Comparison of ENCODE assay signal across 8 cellular contexts in the genomic region with DNA sequence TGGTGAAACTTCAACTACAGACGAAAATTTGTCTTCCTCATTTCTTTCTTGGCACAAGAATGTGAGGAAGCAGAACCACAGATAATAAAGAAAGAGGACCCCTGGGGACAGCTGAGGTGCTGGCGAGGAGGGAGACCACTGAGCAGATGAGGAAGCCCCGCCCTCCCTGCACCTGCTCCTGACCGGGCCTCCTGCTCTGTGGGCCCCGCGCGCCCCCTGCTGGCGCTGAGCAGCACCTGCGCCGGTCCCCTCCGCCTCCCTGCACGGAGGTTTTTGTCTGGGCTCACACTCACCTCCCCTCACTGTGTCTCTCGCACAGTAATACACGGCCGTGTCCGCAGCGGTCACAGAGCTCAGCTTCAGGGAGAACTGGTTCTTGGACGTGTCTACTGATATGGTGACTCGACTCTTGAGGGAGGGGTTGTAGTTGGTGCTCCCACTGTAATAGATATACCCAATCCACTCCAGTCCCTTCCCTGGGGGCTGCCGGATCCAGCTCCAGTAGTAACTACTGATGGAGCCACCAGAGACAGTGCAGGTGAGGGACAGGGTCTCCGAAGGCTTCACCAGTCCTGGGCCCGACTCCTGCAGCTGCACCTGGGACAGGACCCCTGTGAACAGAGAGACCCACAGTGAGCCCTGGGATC.
DNase-seq lines count a peak whose midpoint lies in the region; ATAC-seq, FAIRE-seq and TF ChIP-seq lines count a peak whose summit lies in the region.
"Not testable (repeated sequence)": the region's sequence is repeated elsewhere in the genome, so short reads cannot be mapped to it uniquely, and the experiment has no call there.

No MANE protein-coding gene starts in this region.

- TF ChIP-seq CTCF in A549 (IDR thresholded peaks at IDR 0.05) (0 out of 3 replicates have a peak, but pooled peaks have one; percentile 10), MM.1S (IDR thresholded peaks at IDR 0.05; ENCODE audit: low read length) (peak; percentile 40), OCI-LY7 (conservative IDR thresholded peaks at IDR 0.05; ENCODE audit: low read length) (peak; percentile 62), left lung (IDR thresholded peaks at IDR 0.05) (peak; percentile 30 to 73)

- not testable (repeated sequence) for H3K36me3 ChIP-seq in MM.1S (replicated peaks; ENCODE audit: insufficient read depth, low read length); OCI-LY7 (ENCODE audit: insufficient read depth, low read length); left lung

- H3K27ac Mint-ChIP-seq in activated CD4-positive, alpha-beta T cell treated with anti-CD3 and anti-CD28 coated beads, Interleukin-2, amount 10 ng/mL, durations not matched to agents 24 days and 14 days: not testable (repeated sequence)

- H3F3A ChIP-seq in MM.1S (ENCODE audit: insufficient read depth, low read length): not testable (repeated sequence)

- not testable (repeated sequence) for H3K9me3 ChIP-seq in A549; MM.1S (replicated peaks; ENCODE audit: insufficient read depth, low read length); OCI-LY7 (ENCODE audit: low read length); left lung

- not testable (repeated sequence) for TF ChIP-seq EP300 in A549 (IDR thresholded peaks at IDR 0.05)

- not testable (repeated sequence) for H2AFZ ChIP-seq in MM.1S (ENCODE audit: low read length); OCI-LY7 (ENCODE audit: low read length)

- not testable (repeated sequence) for H3K27ac ChIP-seq in A549; MM.1S (ENCODE audit: low read length); OCI-LY7 (ENCODE audit: low read depth, low read length, poor library complexity, severe bottlenecking); left lung

- TF ChIP-seq RAD21 in A549 (conservative IDR thresholded peaks at IDR 0.05 in 1 of 2, IDR thresholded peaks at IDR 0.05 in 1 of 2): peak in 1 of 2 experiments; percentile 12; a peak in 1 of 5 replicates

- not testable (repeated sequence) for H3K4me3 ChIP-seq in A549; MM.1S (ENCODE audit: low read length); OCI-LY7 (ENCODE audit: low read depth, low read length, poor library complexity, severe bottlenecking); left lung

- ATAC-seq in A549: not testable (repeated sequence)
- peak; percentile 60 for ATAC-seq in left lung

- CTCF ChIA-PET in A549 (lab: Yijun Ruan, JAX); OCI-LY7 (lab: Charles Lee; ENCODE audit: unreplicated experiment): not testable (repeated sequence)

- not testable (repeated sequence) for H3K4me2 ChIP-seq in A549; MM.1S (ENCODE audit: low read depth, low read length); OCI-LY7 (ENCODE audit: low read length)

- H3K36me3 Mint-ChIP-seq in activated CD4-positive, alpha-beta T cell treated with anti-CD3 and anti-CD28 coated beads, Interleukin-2, amount 10 ng/mL, durations not matched to agents 24 days and 14 days (ENCODE audit: low read depth): not testable (repeated sequence)

- 7% methylated on average over 16 of the region's 22 CpGs for WGBS in A549 (ENCODE audit: missing lambda C conversion rate)

- not testable (repeated sequence) for H3K9me3 Mint-ChIP-seq in activated CD4-positive, alpha-beta T cell treated with anti-CD3 and anti-CD28 coated beads, Interleukin-2, amount 10 ng/mL, durations not matched to agents 24 days and 14 days

- peaks cover 45% of the 10 kb centered on the region for H3K27me3 Mint-ChIP-seq in activated CD4-positive, alpha-beta T cell treated with anti-CD3 and anti-CD28 coated beads, Interleukin-2, amount 10 ng/mL, durations not matched to agents 24 days and 14 days

- H3K4me1 Mint-ChIP-seq in activated CD4-positive, alpha-beta T cell treated with anti-CD3 and anti-CD28 coated beads, Interleukin-2, amount 10 ng/mL, durations not matched to agents 24 days and 14 days: not testable (repeated sequence)

- H3K27me3 ChIP-seq in MM.1S (replicated peaks; ENCODE audit: insufficient read depth, low read length): not testable (repeated sequence)
- H3K27me3 ChIP-seq in left lung: peaks cover 0 to 44% of the 10 kb centered on the region in 2 donors

- DNase-seq in A549 (ENCODE audit: low read depth in 1 of 2, low spot score in 1 of 2) (peak in 1 of 2 experiments; percentile 15), GM12891 (ENCODE audit: insufficient read length, low spot score) (peak; percentile 45), MM.1S (peak; percentile 50), OCI-LY7 (ENCODE audit: low spot score) (peak; percentile 67), left lung (peak; percentile 35 to 95)
- DNase-seq in activated CD4-positive, alpha-beta T cell treated with anti-CD3 and anti-CD28 coated beads, Interleukin-2, amount 10 ng/mL, durations not matched to agents 24 days and 14 days: peak; percentile 90
- DNase-seq in activated naive CD4-positive, alpha-beta T cell treated with anti-CD3 and anti-CD28 coated beads, Interleukin-2, amount 50 U/mL, for 16 hours: peak; percentile 71
- DNase-seq in stimulated activated CD4-positive, alpha-beta T cell treated with anti-CD3 and anti-CD28 coated beads, Interleukin-4, amount 100 ng/mL, for 48 hours (ENCODE audit: low read depth in 2 of 2): peak; percentile 53

- not testable (repeated sequence) for FAIRE-seq in A549 (lab: Jason Lieb, UNC)
- FAIRE-seq in GM12891 (lab: Jason Lieb, UNC): peak; percentile 97

- TF ChIP-seq POLR2A in A549 (IDR thresholded peaks at IDR 0.05; ENCODE audit: low read length); GM12891 (IDR thresholded peaks at IDR 0.05; ENCODE audit: low read depth, low read length): not testable (repeated sequence)

- POLR2A ChIA-PET in A549 (lab: Yijun Ruan, JAX): not testable (repeated sequence)
- POLR2A ChIA-PET in OCI-LY7 (lab: Charles Lee): interaction anchor here (0.6 kb wide), 1 partner anchor 140 kb away, joined by 4 read pairs; no protein-coding TSS in a partner anchor

- not testable (repeated sequence) for H3K4me3 Mint-ChIP-seq in activated CD4-positive, alpha-beta T cell treated with anti-CD3 and anti-CD28 coated beads, Interleukin-2, amount 10 ng/mL, durations not matched to agents 24 days and 14 days

- H3K9me2 ChIP-seq in MM.1S (replicated peaks; ENCODE audit: insufficient read depth, low read length); OCI-LY7 (ENCODE audit: insufficient read depth, low read length): not testable (repeated sequence)

- intact Hi-C loops in OCI-LY7 (cut with micrococcal nuclease; ENCODE audit: unreplicated experiment); activated CD4-positive, alpha-beta T cell treated with anti-CD3 and anti-CD28 coated beads, Interleukin-2, amount 10 ng/mL, durations not matched to agents 24 days and 14 days (cut with micrococcal nuclease); left lung (cut with DNase I): not testable (repeated sequence)

- H3K79me2 ChIP-seq in MM.1S (ENCODE audit: low read length); OCI-LY7 (ENCODE audit: insufficient read depth, low read depth, low read length): not testable (repeated sequence)

- H4K20me1 ChIP-seq in MM.1S (ENCODE audit: insufficient read depth, low read length); OCI-LY7 (ENCODE audit: insufficient read depth, low read length): not testable (repeated sequence)

- not testable (repeated sequence) for H3K4me1 ChIP-seq in A549; MM.1S (ENCODE audit: low read length); OCI-LY7 (ENCODE audit: insufficient read depth, low read length, poor library complexity, severe bottlenecking); left lung

- BruUV-seq in OCI-LY7 (replicated peaks; lab: Mats Ljungman, UMichigan): not testable (repeated sequence)

- H3K9ac ChIP-seq in MM.1S (ENCODE audit: low read length): not testable (repeated sequence)

TF ChIP-seq in GM12891, 5 proteins besides CTCF, POLR2A, EP300 and RAD21:
- 0 out of 2 replicates have a peak, but pooled peaks have one; percentile 8 for TF ChIP-seq SPI1 (IDR thresholded peaks at IDR 0.05; ENCODE audit: low read depth, low read length)

Comparison
In these comparisons a context has a peak if more than half of its experiments do, and no peak if none do; other contexts are left out.
1. CTCF ChIP-seq: peak in every context shown above with its lines; median percentile 62 in OCI-LY7; 52 in left lung; 40 in MM.1S; 10 in A549.